Comparison of ENCODE assay signal across 16 cellular contexts in genomic region chr4:5784960-5785611, GRCh38.
DNase-seq lines count a peak whose midpoint lies in the region; ATAC-seq and TF ChIP-seq lines count a peak whose summit lies in the region.
"Had no signal": no experiment of that assay in that cellular context is flagged by ENCODE, and none has a peak within 500 bp of the region (broad histone marks: within the 10 kb centered on the region; RNA-seq: fewer than 3 reads in every experiment).

No MANE protein-coding gene starts in this region.

- H3K4me3 ChIP-seq in epithelial cell of proximal tubule (ENCODE audit: low read depth, low read length): no peak overlapping the region
- no peak overlapping the region for H3K4me3 ChIP-seq in right cardiac atrium (ENCODE audit: low read length)
- H3K4me3 ChIP-seq in CD8-positive, alpha-beta memory T cell (ENCODE audit: low read length): no peak overlapping the region
- H3K4me3 ChIP-seq: A549 had no signal

- DNase-seq in activated CD4-positive, alpha-beta memory T cell treated with anti-CD3 and anti-CD28 coated beads, Interleukin-2, amount 10 ng/mL, durations not matched to agents 7 days and 5 days: peak; percentile 5
- DNase-seq in activated CD4-positive, alpha-beta memory T cell treated with anti-CD3 and anti-CD28 coated beads for 36 hours: no peak
- DNase-seq in epithelial cell of proximal tubule (ENCODE audit: low read depth) (no peak), right cardiac atrium (peak in 1 of 3 donors; percentile 39), ureter (ENCODE audit: low spot score) (peak; percentile 19), NCI-H1105 (lab: John Stamatoyannopoulos, UW) (no peak)
- DNase-seq in CD8-positive, alpha-beta memory T cell: no peak
- DNase-seq: activated CD4-positive, alpha-beta T cell treated with anti-CD3 and anti-CD28 coated beads for 48 hours; NCI-H1092; NCI-H226; nucleus accumbens; RPMI8226; T-helper 2 cell had no signal

- no peaks in the 10 kb centered on the region for H3K36me3 Mint-ChIP-seq in activated CD4-positive, alpha-beta memory T cell treated with anti-CD3 and anti-CD28 coated beads, Interleukin-2, amount 10 ng/mL, durations not matched to agents 7 days and 5 days (ENCODE audit: low read depth)
- no peaks in the 10 kb centered on the region for H3K36me3 Mint-ChIP-seq in activated CD4-positive, alpha-beta memory T cell treated with anti-CD3 and anti-CD28 coated beads for 36 hours
- H3K36me3 Mint-ChIP-seq in CD8-positive, alpha-beta memory T cell: no peaks in the 10 kb centered on the region

- intact Hi-C loops in activated CD4-positive, alpha-beta memory T cell treated with anti-CD3 and anti-CD28 coated beads for 36 hours (cut with micrococcal nuclease): no loop called here
- intact Hi-C loops in right cardiac atrium (cut with DNase I): no loop called here

- no peaks in the 10 kb centered on the region for H3K27me3 Mint-ChIP-seq in activated CD4-positive, alpha-beta memory T cell treated with anti-CD3 and anti-CD28 coated beads, Interleukin-2, amount 10 ng/mL, durations not matched to agents 7 days and 5 days
- peaks cover 2% of the 10 kb centered on the region for H3K27me3 Mint-ChIP-seq in activated CD4-positive, alpha-beta memory T cell treated with anti-CD3 and anti-CD28 coated beads for 36 hours
- peaks cover 0 to 1% of the 10 kb centered on the region in 2 donors for H3K27me3 Mint-ChIP-seq in CD8-positive, alpha-beta memory T cell

- CTCF ChIA-PET in activated CD4-positive, alpha-beta memory T cell treated with anti-CD3 and anti-CD28 coated beads, Interleukin-2, amount 10 ng/mL, durations not matched to agents 7 days and 5 days (lab: Charles Lee): no interaction called here
- CTCF ChIA-PET in activated CD4-positive, alpha-beta memory T cell treated with anti-CD3 and anti-CD28 coated beads for 36 hours (lab: Charles Lee): no interaction called here
- CTCF ChIA-PET in CD8-positive, alpha-beta memory T cell (lab: Charles Lee): no interaction called here

- no peaks in the 10 kb centered on the region for H3K9me3 Mint-ChIP-seq in activated CD4-positive, alpha-beta memory T cell treated with anti-CD3 and anti-CD28 coated beads, Interleukin-2, amount 10 ng/mL, durations not matched to agents 7 days and 5 days
- H3K9me3 Mint-ChIP-seq in activated CD4-positive, alpha-beta memory T cell treated with anti-CD3 and anti-CD28 coated beads for 36 hours: no peaks in the 10 kb centered on the region
- peaks cover 0 to 2% (median 0%) of the 10 kb centered on the region in 5 donors for H3K9me3 Mint-ChIP-seq in CD8-positive, alpha-beta memory T cell
- H3K9me3 Mint-ChIP-seq: activated T-helper 1 cell treated with anti-CD3 and anti-CD28 coated beads, Interleukin-12 subunit alpha, Interleukin-12 subunit beta, Interleukin-2, Interleukin-4 antibody, amounts not matched to agents 30 ng/mL and 10 ng/mL and 1 ng/mL, durations not matched to agents 14 hours and 24 hours and 36 hours had no signal

- H3K27ac Mint-ChIP-seq in activated CD4-positive, alpha-beta memory T cell treated with anti-CD3 and anti-CD28 coated beads, Interleukin-2, amount 10 ng/mL, durations not matched to agents 7 days and 5 days: no peak overlapping the region
- H3K27ac Mint-ChIP-seq in activated CD4-positive, alpha-beta memory T cell treated with anti-CD3 and anti-CD28 coated beads for 36 hours: no peak overlapping the region
- H3K27ac Mint-ChIP-seq in CD8-positive, alpha-beta memory T cell: no peak overlapping the region
- H3K27ac Mint-ChIP-seq: activated T-helper 1 cell treated with anti-CD3 and anti-CD28 coated beads, Interleukin-12 subunit alpha, Interleukin-12 subunit beta, Interleukin-2, Interleukin-4 antibody, amounts not matched to agents 30 ng/mL and 10 ng/mL and 1 ng/mL, durations not matched to agents 14 hours and 24 hours and 36 hours had no signal

- no peaks in the 10 kb centered on the region for H3K27me3 ChIP-seq in right cardiac atrium (ENCODE audit: control insufficient read depth, insufficient read depth)
- no peaks in the 10 kb centered on the region for H3K27me3 ChIP-seq in CD8-positive, alpha-beta memory T cell (ENCODE audit: insufficient read depth, low read length, poor library complexity, severe bottlenecking)

- POLR2A ChIA-PET in activated CD4-positive, alpha-beta memory T cell treated with anti-CD3 and anti-CD28 coated beads, Interleukin-2, amount 10 ng/mL, durations not matched to agents 7 days and 5 days (lab: Charles Lee): no interaction called here
- POLR2A ChIA-PET in activated CD4-positive, alpha-beta memory T cell treated with anti-CD3 and anti-CD28 coated beads for 36 hours (lab: Charles Lee): no interaction called here
- POLR2A ChIA-PET in CD8-positive, alpha-beta memory T cell (lab: Charles Lee): no interaction called here

- ATAC-seq in right cardiac atrium (peak; percentile 71 to 77), GM18861 (IDR thresholded peaks at IDR 0.05; ENCODE audit: unreplicated experiment) (no peak)
- ATAC-seq: A549 had no signal

- no peak overlapping the region for H3K4me3 Mint-ChIP-seq in activated CD4-positive, alpha-beta memory T cell treated with anti-CD3 and anti-CD28 coated beads, Interleukin-2, amount 10 ng/mL, durations not matched to agents 7 days and 5 days
- H3K4me3 Mint-ChIP-seq in activated CD4-positive, alpha-beta memory T cell treated with anti-CD3 and anti-CD28 coated beads for 36 hours: no peak overlapping the region
- H3K4me3 Mint-ChIP-seq in CD8-positive, alpha-beta memory T cell: no peak overlapping the region
- H3K4me3 Mint-ChIP-seq: activated T-helper 1 cell treated with anti-CD3 and anti-CD28 coated beads, Interleukin-12 subunit alpha, Interleukin-12 subunit beta, Interleukin-2, Interleukin-4 antibody, amounts not matched to agents 30 ng/mL and 10 ng/mL and 1 ng/mL, durations not matched to agents 14 hours and 24 hours and 36 hours had no signal

- TF ChIP-seq CTCF in epithelial cell of proximal tubule (conservative IDR thresholded peaks at IDR 0.05; ENCODE audit: low read depth, low read length): peak; percentile 18

- no peaks in the 10 kb centered on the region for H3K9me3 ChIP-seq in right cardiac atrium (ENCODE audit: control insufficient read depth, low read length)
- no peaks in the 10 kb centered on the region for H3K9me3 ChIP-seq in CD8-positive, alpha-beta memory T cell (ENCODE audit: low read length)
- H3K9me3 ChIP-seq: A549 had no signal

- no peaks in the 10 kb centered on the region for H3K36me3 ChIP-seq in CD8-positive, alpha-beta memory T cell (ENCODE audit: insufficient read depth, low read length)

- H3K4me1 Mint-ChIP-seq in activated CD4-positive, alpha-beta memory T cell treated with anti-CD3 and anti-CD28 coated beads, Interleukin-2, amount 10 ng/mL, durations not matched to agents 7 days and 5 days: no peaks in the 10 kb centered on the region
- H3K4me1 Mint-ChIP-seq in activated CD4-positive, alpha-beta memory T cell treated with anti-CD3 and anti-CD28 coated beads for 36 hours (ENCODE audit: low read depth): no peaks in the 10 kb centered on the region
- H3K4me1 Mint-ChIP-seq in CD8-positive, alpha-beta memory T cell: no peaks in the 10 kb centered on the region

- no peak overlapping the region for H3K27ac ChIP-seq in right cardiac atrium (ENCODE audit: low read length)
- no peak overlapping the region for H3K27ac ChIP-seq in CD8-positive, alpha-beta memory T cell (ENCODE audit: low read depth, low read length)
- H3K27ac ChIP-seq: A549 had no signal

- 71% methylated on average over 9 of the region's 9 CpGs for WGBS in right cardiac atrium

- H3K4me1 ChIP-seq in right cardiac atrium (ENCODE audit: control insufficient read depth, insufficient read depth, low read length): no peaks in the 10 kb centered on the region
- no peaks in the 10 kb centered on the region for H3K4me1 ChIP-seq in CD8-positive, alpha-beta memory T cell (ENCODE audit: insufficient read depth, low read length)

Comparison
In these comparisons a context has a peak if more than half of its experiments do, and no peak if none do; other contexts are left out.
1. DNase-seq: peak in activated CD4-positive, alpha-beta memory T cell treated with anti-CD3 and anti-CD28 coated beads, Interleukin-2, amount 10 ng/mL, durations not matched to agents 7 days and 5 days (single experiment) and ureter (single experiment); none in activated CD4-positive, alpha-beta memory T cell treated with anti-CD3 and anti-CD28 coated beads for 36 hours (single experiment), epithelial cell of proximal tubule (single experiment), CD8-positive, alpha-beta memory T cell (0 of 5) and NCI-H1105 (single experiment).